10 cellular contexts compared by ENCODE assay signal in genomic region chr5:172188893-172189692, GRCh38. TPM values are rescaled to one million over a fixed set of nuclear protein-coding genes. Genes with fewer than 3 reads are reported as not detected.
DNase-seq lines count a peak whose midpoint lies in the region; ATAC-seq, FAIRE-seq and TF ChIP-seq lines count a peak whose summit lies in the region.
"Had no signal": no experiment of that assay in that cellular context is flagged by ENCODE, and none has a peak within 500 bp of the region (broad histone marks: within the 10 kb centered on the region; RNA-seq: fewer than 3 reads in every experiment).

No MANE protein-coding gene starts in this region.

- H3F3A ChIP-seq in SU-DHL-6 (ENCODE audit: insufficient read depth) = no peaks in the 10 kb centered on the region

- FAIRE-seq in pancreas (lab: Jason Lieb, UNC) = no peak
- FAIRE-seq: urothelium cell line had no signal

- H3K27ac ChIP-seq in SU-DHL-6 (ENCODE audit: low read depth, low read length) = no peak overlapping the region
- H3K27ac ChIP-seq in spleen = peak overlapping the region; percentile 69 to 99 (median 96)
- H3K27ac ChIP-seq in pancreas = peak overlapping the region in 1 of 4 donors; percentile 84

- intact Hi-C loops in spleen (cut with DNase I; ENCODE audit: low total_unique reads) = loop anchor here (2.0 kb wide), 1 partner anchor 82 kb away; no protein-coding TSS in a partner anchor
- intact Hi-C loops in pancreas (cut with DNase I) = loop anchor here in 2 of 3 donors (5.0 kb wide), 1 partner anchor 82 kb away; no protein-coding TSS in a partner anchor

- H3K27me3 ChIP-seq in SU-DHL-6 (ENCODE audit: low read length) (no peaks in the 10 kb centered on the region), iPS-15b (ENCODE audit: control insufficient read depth, insufficient read depth, low read length) (peaks cover 2% of the 10 kb centered on the region), spleen (replicated peaks in 1 of 7) (no peaks in the 10 kb centered on the region), pancreas (no peaks in the 10 kb centered on the region)

- peak overlapping the region; percentile 91 for H3K9ac ChIP-seq in SU-DHL-6 (ENCODE audit: low read length)
- no peak overlapping the region for H3K9ac ChIP-seq in iPS-15b (ENCODE audit: low read depth, low read length)

- no peaks in the 10 kb centered on the region for H4K20me1 ChIP-seq in SU-DHL-6 (ENCODE audit: low read depth, low read length)

- TF ChIP-seq CTCF in SU-DHL-6 (IDR thresholded peaks at IDR 0.05; ENCODE audit: insufficient read depth, low read length, poor library complexity, severe bottlenecking) = no peak
- no peak for TF ChIP-seq CTCF in spleen (IDR thresholded peaks at IDR 0.05 in 8 of 11, conservative IDR thresholded peaks at IDR 0.05 in 3 of 11)
- TF ChIP-seq CTCF in pancreas (IDR thresholded peaks at IDR 0.05) = no peak

- peak overlapping the region; percentile 66 for H3K4me3 ChIP-seq in SU-DHL-6 (ENCODE audit: insufficient read depth, low read length, poor library complexity, severe bottlenecking)
- peak overlapping the region; percentile 91 for H3K4me3 ChIP-seq in iPS-15b (ENCODE audit: low read depth, low read length)
- peak overlapping the region; percentile 67 to 96 (median 91) for H3K4me3 ChIP-seq in spleen
- peak overlapping the region in 2 of 4 donors; percentile 55 to 74 for H3K4me3 ChIP-seq in pancreas

- H3K4me1 ChIP-seq in iPS-15b (ENCODE audit: control insufficient read depth, insufficient read depth, low read length) = peaks cover 4% of the 10 kb centered on the region
- peaks cover 4 to 49% (median 36%) of the 10 kb centered on the region in 6 donors for H3K4me1 ChIP-seq in spleen
- H3K4me1 ChIP-seq in pancreas = peaks cover 0 to 4% (median 0%) of the 10 kb centered on the region in 3 donors

- H2AFZ ChIP-seq in SU-DHL-6 (ENCODE audit: low read depth, low read length, severe bottlenecking) = peak overlapping the region; percentile 87

- 46 to 57% (median 48%) methylated on average over 30 of the region's 30 CpGs for WGBS in spleen, 5 donors
- WGBS in pancreas, 2 donors = 47 to 48% methylated on average over 30 of the region's 30 CpGs

- no peaks in the 10 kb centered on the region for H3K36me3 ChIP-seq in SU-DHL-6 (ENCODE audit: low read length)
- H3K36me3 ChIP-seq in iPS-15b (ENCODE audit: control insufficient read depth, insufficient read depth, low read length) = peaks cover 3% of the 10 kb centered on the region
- H3K36me3 ChIP-seq in spleen = peaks cover 0 to 8% (median 0%) of the 10 kb centered on the region in 6 donors
- H3K36me3 ChIP-seq in pancreas = no peaks in the 10 kb centered on the region

- H3K9me3 ChIP-seq in SU-DHL-6 (ENCODE audit: insufficient read depth, low read length) (no peaks in the 10 kb centered on the region), iPS-15b (ENCODE audit: control insufficient read depth, insufficient read depth, low read length) (no peaks in the 10 kb centered on the region), spleen (no peaks in the 10 kb centered on the region), pancreas (no peaks in the 10 kb centered on the region)

- DNase-seq in NCI-H510A treated with DMSO at 0.1 percent for 48 hours (lab: John Stamatoyannopoulos, UW) = peak; percentile 49
- no peak for DNase-seq in NCI-H510A (lab: John Stamatoyannopoulos, UW)
- DNase-seq in spleen = peak; percentile 79
- DNase-seq in NCI-H2081 (lab: John Stamatoyannopoulos, UW) = no peak
- DNase-seq in pancreas = no peak

- no peaks in the 10 kb centered on the region for H3K9me2 ChIP-seq in SU-DHL-6 (replicated peaks; ENCODE audit: insufficient read depth, low read length)

- no peak for TF ChIP-seq POLR2A in spleen (IDR thresholded peaks at IDR 0.05)

- peaks cover 38% of the 10 kb centered on the region for H3K79me2 ChIP-seq in SU-DHL-6 (ENCODE audit: insufficient read depth, low read length)

- ATAC-seq in GM18498 (IDR thresholded peaks at IDR 0.05; ENCODE audit: unreplicated experiment) (no peak), pancreas (no peak)

- H3K4me2 ChIP-seq in SU-DHL-6 (ENCODE audit: low read depth, low read length, poor library complexity, severe bottlenecking) = peak overlapping the region; percentile 77

RNA-seq across cellular contexts. Expression of gene STK10, which starts 1.1 kb away (rescaled TPM):
- total RNA-seq in spleen (100 to 1,000 TPM; 112 to 290 (median 182) TPM), pancreas (10 to 100 TPM in 2 of 6 donors, 1 to 10 TPM in 4; 4.1 to 16.3 (median 6.3) TPM)
- polyA plus RNA-seq in spleen (10 to 100 TPM; 34.0 to 60.0 (median 55.2) TPM), pancreas (1 to 10 TPM; 7.9 to 9.2 TPM)

RNA-seq across cellular contexts. Expression of gene EFCAB9, which starts 4.9 kb away (rescaled TPM):
- total RNA-seq in spleen (not detected), pancreas (not detected)
- polyA plus RNA-seq in spleen (not detected), pancreas (not detected)
- total RNA-seq: HT1080 had no signal

Comparison
In these comparisons a context has a peak if more than half of its experiments do, and no peak if none do; other contexts are left out.
1. DNase-seq: peak in NCI-H510A treated with DMSO at 0.1 percent for 48 hours (single experiment) and spleen (single experiment); none in NCI-H510A (single experiment), NCI-H2081 (0 of 2) and pancreas (0 of 6).
2. RNA of gene STK10, which starts 1.1 kb away (total RNA-seq): 112 to 290 TPM in spleen; 4.1 to 16.3 TPM in pancreas; every median in the first group is over 4 times any median in the second.